Comparison of ENCODE assay signal across 22 cellular contexts in genomic region chr5:155091063-155091648, GRCh38.
DNase-seq lines count a peak whose midpoint lies in the region; ATAC-seq and TF ChIP-seq lines count a peak whose summit lies in the region.
"Had no signal": no experiment of that assay in that cellular context is flagged by ENCODE, and none has a peak within 500 bp of the region (broad histone marks: within the 10 kb centered on the region; RNA-seq: fewer than 3 reads in every experiment).

No MANE protein-coding gene starts in this region.

- no peak overlapping the region for H3K9ac ChIP-seq in smooth muscle cell (ENCODE audit: low read depth)

- intact Hi-C loops in heart right ventricle (cut with DNase I): loop anchor here in 3 of 10 donors (2.0 to 5.0 kb wide), 4 partner anchors 39 to 391 kb away; no protein-coding TSS in a partner anchor
- intact Hi-C loops in Calu3 (cut with micrococcal nuclease; ENCODE audit: unreplicated experiment): no loop called here

- peak; percentile 41 to 90 (median 84) for ATAC-seq in heart right ventricle
- ATAC-seq: activated CD8-positive, alpha-beta memory T cell treated with anti-CD3 and anti-CD28 coated beads, Interleukin-2, amount 10 ng/mL, durations not matched to agents 7 days and 5 days; activated T-helper 17 cell treated with anti-CD3 and anti-CD28 coated beads, Interleukin-2, amount 50 U/mL, for 72 hours; stimulated activated naive CD8-positive, alpha-beta T cell treated with anti-CD3 and anti-CD28 coated beads, Interleukin-15, Interleukin-2, amounts not matched to agents 100 U/mL and 50 U/mL, for 24 hours; T-cell had no signal

- peaks cover 15% of the 10 kb centered on the region for H3F3A ChIP-seq in smooth muscle cell (ENCODE audit: low read depth)

- 0 out of 2 replicates have a peak, but pooled peaks cover 2% of the 10 kb centered on the region for H3K9me3 ChIP-seq in MG63
- no peaks in the 10 kb centered on the region for H3K9me3 ChIP-seq in heart right ventricle
- H3K9me3 ChIP-seq in smooth muscle cell (replicated peaks; ENCODE audit: low read depth): no peaks in the 10 kb centered on the region
- H3K9me3 ChIP-seq: prostate gland, thyroid gland had no signal

- peak; percentile 44 for DNase-seq in MG63
- DNase-seq in chondrocyte (ENCODE audit: low spot score): no peak
- peak in 1 of 2 donors; percentile 58 for DNase-seq in heart right ventricle
- DNase-seq in smooth muscle cell (lab: John Stamatoyannopoulos, UW; ENCODE audit: unreplicated experiment): no peak
- DNase-seq in Calu3: no peak
- DNase-seq in GM10266 (ENCODE audit: extremely low spot score): no peak
- DNase-seq in NCI-H146 treated with DMSO at 0.1 percent for 48 hours (lab: John Stamatoyannopoulos, UW; ENCODE audit: unreplicated experiment): no peak
- DNase-seq: activated CD8-positive, alpha-beta memory T cell treated with anti-CD3 and anti-CD28 coated beads, Interleukin-2, amount 10 ng/mL, durations not matched to agents 7 days and 5 days; DND-41; H9; NCI-H1105 treated with DMSO at 0.1 percent for 48 hours; NCI-H526 treated with DMSO at 0.1 percent for 48 hours; small intestine; stimulated activated CD4-positive, alpha-beta T cell treated with anti-CD3 and anti-CD28 coated beads, Interleukin-2, amount 100 ng/mL, for 48 hours; stimulated activated naive CD8-positive, alpha-beta T cell treated with anti-CD3 and anti-CD28 coated beads, Interleukin-15, Interleukin-2, amounts not matched to agents 100 U/mL and 50 U/mL, for 24 hours; T-cell; thyroid gland had no signal

- H4K20me1 ChIP-seq in smooth muscle cell (ENCODE audit: low read depth): no peaks in the 10 kb centered on the region

- TF ChIP-seq CTCF in chondrocyte (IDR thresholded peaks at IDR 0.05) (no peak), heart right ventricle (IDR thresholded peaks at IDR 0.05) (no peak), smooth muscle cell (IDR thresholded peaks at IDR 0.05; ENCODE audit: borderline replicate concordance, insufficient read depth, poor library complexity, severe bottlenecking) (no peak), Calu3 (IDR thresholded peaks at IDR 0.05; ENCODE audit: unreplicated experiment) (no peak), GM10266 (IDR thresholded peaks at IDR 0.05; ENCODE audit: control insufficient read depth, insufficient read depth, low read depth, missing control alignments) (no peak)

- H3K27me3 ChIP-seq in MG63 (peaks cover 4% of the 10 kb centered on the region; the same call in 1 of the 2 replicates), heart right ventricle (no peaks in the 10 kb centered on the region), smooth muscle cell (ENCODE audit: low read depth) (no peaks in the 10 kb centered on the region)
- H3K27me3 ChIP-seq: thyroid gland had no signal

- H3K4me2 ChIP-seq in smooth muscle cell: peak overlapping the region; percentile 46

- H2AFZ ChIP-seq in smooth muscle cell (ENCODE audit: low read depth): no peak overlapping the region

- peaks cover 7% of the 10 kb centered on the region for H3K9me3 Mint-ChIP-seq in chondrocyte (ENCODE audit: low read depth)
- peaks cover 2% of the 10 kb centered on the region for H3K9me3 Mint-ChIP-seq in Calu3 (ENCODE audit: low read depth, unreplicated experiment)
- H3K9me3 Mint-ChIP-seq: brain; dendritic cell treated with granulocyte-macrophage colony-stimulating factor and Interleukin-4, amounts not matched to agents 40 ng/mL and 50 ng/mL, for 4 days; H9; T-cell had no signal

- H3K4me3 ChIP-seq in MG63: no peak overlapping the region
- no peak overlapping the region for H3K4me3 ChIP-seq in heart right ventricle
- H3K4me3 ChIP-seq in smooth muscle cell: no peak overlapping the region
- H3K4me3 ChIP-seq: prostate gland, thyroid gland had no signal

- H3K36me3 Mint-ChIP-seq in chondrocyte (ENCODE audit: low read depth) (no peaks in the 10 kb centered on the region), Calu3 (ENCODE audit: insufficient read depth, unreplicated experiment) (no peaks in the 10 kb centered on the region)
- H3K36me3 Mint-ChIP-seq: activated CD8-positive, alpha-beta memory T cell treated with anti-CD3 and anti-CD28 coated beads, Interleukin-2, amount 10 ng/mL, durations not matched to agents 7 days and 5 days; activated naive CD8-positive, alpha-beta T cell; brain; T-cell had no signal

- H3K27ac ChIP-seq in heart right ventricle (peak overlapping the region; percentile 8 to 83 (median 66)), smooth muscle cell (ENCODE audit: low read depth) (peak overlapping the region; percentile 71)
- H3K27ac ChIP-seq: prostate gland, thyroid gland had no signal

- peaks cover 0 to 34% (median 13%) of the 10 kb centered on the region in 9 donors for H3K4me1 ChIP-seq in heart right ventricle
- H3K4me1 ChIP-seq in smooth muscle cell (ENCODE audit: low read depth): peaks cover 18% of the 10 kb centered on the region
- H3K4me1 ChIP-seq: prostate gland, thyroid gland had no signal

- no peaks in the 10 kb centered on the region for H3K79me2 ChIP-seq in smooth muscle cell (ENCODE audit: low read depth)

- CTCF ChIA-PET in Calu3 (lab: Charles Lee): interaction anchor here (0.6 kb wide), 1 partner anchor 121 kb away, joined by 4 read pairs; no protein-coding TSS in a partner anchor

- H3K27ac Mint-ChIP-seq in chondrocyte (ENCODE audit: unreplicated experiment): peak overlapping the region; percentile 45
- H3K27ac Mint-ChIP-seq in Calu3 (ENCODE audit: unreplicated experiment): no peak overlapping the region
- H3K27ac Mint-ChIP-seq: activated CD8-positive, alpha-beta memory T cell treated with anti-CD3 and anti-CD28 coated beads, Interleukin-2, amount 10 ng/mL, durations not matched to agents 7 days and 5 days; activated naive CD8-positive, alpha-beta T cell; activated T-helper 17 cell treated with anti-CD3 and anti-CD28 coated beads, Interleukin-2, amount 50 U/mL, for 72 hours; brain; dendritic cell treated with granulocyte-macrophage colony-stimulating factor and Interleukin-4, amounts not matched to agents 40 ng/mL and 50 ng/mL, for 4 days; H9; T-cell had no signal

- H3K4me3 Mint-ChIP-seq in chondrocyte (ENCODE audit: unreplicated experiment): peak overlapping the region; percentile 0
- H3K4me3 Mint-ChIP-seq in Calu3 (ENCODE audit: low read depth, unreplicated experiment): no peak overlapping the region
- H3K4me3 Mint-ChIP-seq: activated CD8-positive, alpha-beta memory T cell treated with anti-CD3 and anti-CD28 coated beads, Interleukin-2, amount 10 ng/mL, durations not matched to agents 7 days and 5 days; activated naive CD8-positive, alpha-beta T cell; activated T-helper 17 cell treated with anti-CD3 and anti-CD28 coated beads, Interleukin-2, amount 50 U/mL, for 72 hours; brain; dendritic cell treated with granulocyte-macrophage colony-stimulating factor and Interleukin-4, amounts not matched to agents 40 ng/mL and 50 ng/mL, for 4 days; H9; T-cell had no signal

- WGBS in heart right ventricle, 2 donors: 16 to 22% methylated on average over 2 of the region's 2 CpGs
- 3% methylated on average over 2 of the region's 2 CpGs for WGBS in smooth muscle cell (ENCODE audit: low lambda C conversion rate)

- H3K36me3 ChIP-seq in MG63 (no peaks in the 10 kb centered on the region), heart right ventricle (no peaks in the 10 kb centered on the region), smooth muscle cell (ENCODE audit: low read depth) (no peaks in the 10 kb centered on the region)
- H3K36me3 ChIP-seq: prostate gland, thyroid gland had no signal

- no TSS peak for BruUV-seq in Calu3 (replicated peaks; lab: Mats Ljungman, UMichigan)

- H3K27me3 Mint-ChIP-seq in chondrocyte (ENCODE audit: low read depth): peaks cover 6% of the 10 kb centered on the region
- peaks cover 56% of the 10 kb centered on the region for H3K27me3 Mint-ChIP-seq in Calu3 (ENCODE audit: unreplicated experiment)

- H3K4me1 Mint-ChIP-seq in chondrocyte (ENCODE audit: low read depth) (peaks cover 37% of the 10 kb centered on the region), Calu3 (ENCODE audit: low read depth, unreplicated experiment) (no peaks in the 10 kb centered on the region)
- H3K4me1 Mint-ChIP-seq: activated CD8-positive, alpha-beta memory T cell treated with anti-CD3 and anti-CD28 coated beads, Interleukin-2, amount 10 ng/mL, durations not matched to agents 7 days and 5 days; activated T-helper 17 cell treated with anti-CD3 and anti-CD28 coated beads, Interleukin-2, amount 50 U/mL, for 72 hours; H9; T-cell had no signal
